ENCODE assay signal across 8 cellular contexts in the genomic region with DNA sequence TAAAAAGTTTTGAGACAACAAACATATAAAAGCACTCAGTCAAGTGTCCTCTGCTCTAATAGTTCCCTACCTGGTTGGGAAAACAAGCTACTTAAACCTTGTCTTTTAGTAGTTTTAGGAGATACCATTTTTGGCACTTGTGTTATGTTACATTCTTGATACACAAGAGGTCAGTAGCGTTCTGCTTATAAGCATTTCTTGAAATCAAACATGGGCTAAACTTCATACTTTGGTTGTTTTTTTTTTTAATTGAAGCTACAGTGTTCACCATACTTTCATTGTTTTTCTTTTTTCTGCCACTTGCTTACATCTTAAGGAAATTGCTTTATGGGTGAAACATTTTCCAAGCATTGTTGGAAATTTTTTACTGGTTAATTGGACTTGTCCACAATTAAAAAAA. TPM values are rescaled to one million over a fixed set of nuclear protein-coding genes. Genes with fewer than 3 reads are reported as not detected.
A peak's percentile ranks its signal among the peaks of the same experiment; 100 is the strongest.
DNase-seq lines count a peak whose midpoint lies in the region; ATAC-seq and TF ChIP-seq lines count a peak whose summit lies in the region.

No MANE protein-coding gene starts in this region.

- no peak overlapping the region for H3K4me3 ChIP-seq in PC-9

- CTCF ChIA-PET in PC-9 (lab: Charles Lee), result interaction anchor here (0.6 to 0.7 kb wide), 6 partner anchors 10 to 828 kb away, joined by 3 to 7 read pairs (median 3); no protein-coding TSS in a partner anchor

- peaks cover 8% of the 10 kb centered on the region; the same call in 1 of the 2 replicates for H3K4me1 ChIP-seq in PC-9 (replicated peaks; ENCODE audit: insufficient read depth)

- no peaks in the 10 kb centered on the region for H3K27me3 ChIP-seq in PC-9 (ENCODE audit: insufficient read depth, low read depth)

- TF ChIP-seq CTCF in PC-9 (conservative IDR thresholded peaks at IDR 0.05), result peak; percentile 72

- H3K36me3 ChIP-seq in PC-9 (ENCODE audit: low read depth), result no peaks in the 10 kb centered on the region

- H3K27ac ChIP-seq in PC-9, result no peak overlapping the region

- H2AFZ ChIP-seq in PC-9, result no peak overlapping the region

- H3K9me3 ChIP-seq in PC-9 (ENCODE audit: insufficient read depth, low read depth), result no peaks in the 10 kb centered on the region

- 0 out of 2 replicates have a peak, but pooled peaks cover 3% of the 10 kb centered on the region for H3F3A ChIP-seq in PC-9 (ENCODE audit: insufficient read depth, low read depth)

- ATAC-seq in HG02885 (IDR thresholded peaks at IDR 0.05; ENCODE audit: poor library complexity, unreplicated experiment) (peak; percentile 54), GM21390 (IDR thresholded peaks at IDR 0.05; ENCODE audit: unreplicated experiment) (no peak), GM18505 (IDR thresholded peaks at IDR 0.05; ENCODE audit: unreplicated experiment) (no peak), HG02970 (IDR thresholded peaks at IDR 0.05; ENCODE audit: low FRiP score, unreplicated experiment) (no peak)

- BruUV-seq in PC-9 (replicated peaks; lab: Mats Ljungman, UMichigan), result no TSS peak

- no peaks in the 10 kb centered on the region for H3K79me2 ChIP-seq in PC-9 (ENCODE audit: low read depth)

- POLR2A ChIA-PET in PC-9 (lab: Charles Lee; ENCODE audit: unreplicated experiment), result no interaction called here

- H3K4me2 ChIP-seq in PC-9, result no peak overlapping the region

- H3K9me2 ChIP-seq in PC-9 (ENCODE audit: insufficient read depth), result no peaks in the 10 kb centered on the region

- peak; percentile 9 for DNase-seq in Caki2 (ENCODE audit: low read depth)
- DNase-seq in PC-9, result peak in 1 of 2 experiments; percentile 41
- DNase-seq in fibroblast of the conjunctiva (ENCODE audit: low read depth), result peak; percentile 29
- DNase-seq in iPS-NIHi7 (ENCODE audit: extremely low spot score), result no peak

- TF ChIP-seq POLR2A in GM18505 (IDR thresholded peaks at IDR 0.05; ENCODE audit: borderline replicate concordance, extremely low read depth, insufficient read depth, insufficient read length), result no peak

- in situ Hi-C loops in Caki2 (cut with HindIII; ENCODE audit: low pct_unique_long_range_greater_than_20kb, low sequenced_read_pairs), result no loop called here

- intact Hi-C loops in PC-9 (cut with micrococcal nuclease; ENCODE audit: unreplicated experiment), result loop anchor here (1.0 to 5.0 kb wide), 2 partner anchors 566 to 625 kb away; no protein-coding TSS in a partner anchor

- no peaks in the 10 kb centered on the region for H4K20me1 ChIP-seq in PC-9 (ENCODE audit: insufficient read depth)

RNA-seq across cellular contexts. Expression of gene NHLRC3, which starts 12.9 kb away (rescaled TPM):
- total RNA-seq in Caki2 (2014; rRNA removed; shearing (Covaris generic); ENCODE audit: low replicate concordance), result 11.9 and 17.1 TPM in 2 replicates
- total RNA-seq in PC-9 (2021), result 19.6 and 25.6 TPM in 2 replicates

RNA-seq across cellular contexts. Expression of gene PROSER1, which starts 13.3 kb away (rescaled TPM):
- 2.2 and 9.5 TPM in 2 replicates for total RNA-seq in Caki2 (2014; rRNA removed; shearing (Covaris generic); ENCODE audit: low replicate concordance)
- total RNA-seq in PC-9 (2021), result 30.1 and 32.3 TPM in 2 replicates
